13 cellular contexts compared by ENCODE assay signal in the genomic region with DNA sequence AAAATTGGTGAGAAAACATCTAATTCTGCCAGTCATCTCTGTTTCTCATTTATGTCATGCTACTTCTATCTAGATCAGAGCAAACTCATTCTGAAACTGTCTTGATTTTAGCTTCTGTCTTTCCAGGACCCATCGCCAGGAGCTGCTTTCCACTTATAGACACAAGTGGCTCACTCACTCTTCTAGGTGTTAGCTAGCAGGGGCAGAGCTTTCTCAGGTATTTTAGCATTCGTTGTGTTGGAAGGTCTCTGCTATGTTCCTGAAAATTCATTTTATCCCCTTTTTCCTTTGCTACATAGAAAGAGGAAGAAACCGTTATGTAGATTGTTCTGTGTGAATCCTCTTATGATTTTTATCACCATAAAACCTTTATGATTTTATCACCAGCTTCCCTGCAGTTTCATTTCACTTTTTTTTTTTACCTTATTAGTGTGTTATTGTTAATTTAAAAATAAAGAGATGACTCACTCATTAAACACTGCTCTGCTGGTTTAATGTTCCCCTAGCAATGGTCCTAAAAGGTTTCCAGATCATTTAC.
DNase-seq lines count a peak whose midpoint lies in the region; ATAC-seq and TF ChIP-seq lines count a peak whose summit lies in the region.
"Had no signal": no experiment of that assay in that cellular context is flagged by ENCODE, and none has a peak within 500 bp of the region (broad histone marks: within the 10 kb centered on the region; RNA-seq: fewer than 3 reads in every experiment).

No MANE protein-coding gene starts in this region.

- no peaks in the 10 kb centered on the region for H3K4me1 Mint-ChIP-seq in stimulated activated memory B cell treated with anti-CD40 and anti-IgM and Interleukin-4, amounts not matched to agents 10 μg/mL and 1 μg/mL and 100 μg/mL, for 72 hours
- H3K4me1 Mint-ChIP-seq in T-cell: no peaks in the 10 kb centered on the region

- no peak overlapping the region for H3K4me3 ChIP-seq in osteoblast (ENCODE audit: insufficient read depth, low read length)
- H3K4me3 ChIP-seq: body of pancreas, K562, Peyer's patch, upper lobe of left lung had no signal

- H2AFZ ChIP-seq in osteoblast (ENCODE audit: low read length): no peak overlapping the region

- H3K4me3 Mint-ChIP-seq in stimulated activated memory B cell treated with anti-CD40 and anti-IgM and Interleukin-4, amounts not matched to agents 10 μg/mL and 1 μg/mL and 100 μg/mL, for 72 hours: no peak overlapping the region
- H3K4me3 Mint-ChIP-seq in T-cell: no peak overlapping the region

- no peaks in the 10 kb centered on the region for H3K4me1 ChIP-seq in osteoblast (ENCODE audit: insufficient read depth, low read length)
- H3K4me1 ChIP-seq: body of pancreas, Peyer's patch, upper lobe of left lung had no signal

- H3K9me3 Mint-ChIP-seq in stimulated activated memory B cell treated with anti-CD40 and anti-IgM and Interleukin-4, amounts not matched to agents 10 μg/mL and 1 μg/mL and 100 μg/mL, for 72 hours: peaks cover 10% of the 10 kb centered on the region
- H3K9me3 Mint-ChIP-seq in T-cell: peaks cover 16 to 18% (median 16%) of the 10 kb centered on the region in 3 donors

- H3K27me3 Mint-ChIP-seq in stimulated activated memory B cell treated with anti-CD40 and anti-IgM and Interleukin-4, amounts not matched to agents 10 μg/mL and 1 μg/mL and 100 μg/mL, for 72 hours: no peaks in the 10 kb centered on the region
- no peaks in the 10 kb centered on the region for H3K27me3 Mint-ChIP-seq in T-cell

- DNase-seq in osteoblast (ENCODE audit: insufficient read length, low spot score, missing footprints) (no peak), T-cell (no peak), midbrain (lab: John Stamatoyannopoulos, UW) (no peak)
- DNase-seq: activated T-cell treated with anti-CD3 and anti-CD28 coated beads for 4 hours, body of pancreas, NCI-H2171, Peyer's patch, upper lobe of left lung had no signal

- H3K79me2 ChIP-seq in osteoblast (ENCODE audit: insufficient read depth, low read length): no peaks in the 10 kb centered on the region

- no peaks in the 10 kb centered on the region for H3K36me3 Mint-ChIP-seq in stimulated activated memory B cell treated with anti-CD40 and anti-IgM and Interleukin-4, amounts not matched to agents 10 μg/mL and 1 μg/mL and 100 μg/mL, for 72 hours
- H3K36me3 Mint-ChIP-seq in T-cell: no peaks in the 10 kb centered on the region

- TF ChIP-seq CTCF in osteoblast (IDR thresholded peaks at IDR 0.05; ENCODE audit: extremely low read depth, low read depth, low read length): no peak

- CTCF ChIA-PET in T-cell (lab: Charles Lee): no interaction called here

- no peak overlapping the region for H3K27ac ChIP-seq in osteoblast (ENCODE audit: low read depth, low read length)
- H3K27ac ChIP-seq: body of pancreas, Peyer's patch, upper lobe of left lung had no signal

- H3K36me3 ChIP-seq in osteoblast (ENCODE audit: insufficient read depth, low read length): no peaks in the 10 kb centered on the region
- H3K36me3 ChIP-seq: Peyer's patch, upper lobe of left lung had no signal

- H4K20me1 ChIP-seq in osteoblast (ENCODE audit: insufficient read depth, low read length): no peaks in the 10 kb centered on the region

- no peak overlapping the region for H3K4me2 ChIP-seq in osteoblast (ENCODE audit: insufficient read depth, low read length)

- no peaks in the 10 kb centered on the region for H3K27me3 ChIP-seq in osteoblast (ENCODE audit: insufficient read depth, low read length)
- H3K27me3 ChIP-seq: body of pancreas, Peyer's patch, upper lobe of left lung had no signal

- ATAC-seq in GM19035 (IDR thresholded peaks at IDR 0.05; ENCODE audit: unreplicated experiment): peak; percentile 90
- ATAC-seq in GM21737 (IDR thresholded peaks at IDR 0.05; ENCODE audit: unreplicated experiment): peak; percentile 97
- ATAC-seq in HG03135 (IDR thresholded peaks at IDR 0.05; ENCODE audit: unreplicated experiment): peak; percentile 95
- peak; percentile 54 for ATAC-seq in stimulated activated memory B cell treated with anti-CD40 and anti-IgM and Interleukin-4, amounts not matched to agents 10 μg/mL and 1 μg/mL and 100 μg/mL, for 72 hours
- no peak for ATAC-seq in T-cell (replicated peaks in 1 of 4)
- ATAC-seq: body of pancreas, K562 had no signal

- POLR2A ChIA-PET in T-cell (lab: Charles Lee): no interaction called here

- no peak overlapping the region for H3K27ac Mint-ChIP-seq in stimulated activated memory B cell treated with anti-CD40 and anti-IgM and Interleukin-4, amounts not matched to agents 10 μg/mL and 1 μg/mL and 100 μg/mL, for 72 hours
- H3K27ac Mint-ChIP-seq in T-cell: no peak overlapping the region

- peaks cover 2% of the 10 kb centered on the region for H3K9me3 ChIP-seq in osteoblast (ENCODE audit: low read depth, low read length)
- H3K9me3 ChIP-seq: body of pancreas, Peyer's patch had no signal

Comparison
In these comparisons a context has a peak if more than half of its experiments do, and no peak if none do; other contexts are left out.
1. ATAC-seq: peak in GM19035 (single experiment), GM21737 (single experiment), HG03135 (single experiment) and stimulated activated memory B cell treated with anti-CD40 and anti-IgM and Interleukin-4, amounts not matched to agents 10 μg/mL and 1 μg/mL and 100 μg/mL, for 72 hours (single experiment); none in T-cell (0 of 4).